25 cellular contexts compared by ENCODE assay signal in genomic region chr22:49899530-49899929, GRCh38.
"Had no signal": no experiment of that assay in that cellular context is flagged by ENCODE, and none has a peak within 500 bp of the region (broad histone marks: within the 10 kb centered on the region; RNA-seq: fewer than 3 reads in every experiment).

No MANE protein-coding gene starts in this region.

- H3K9me3 ChIP-seq: MG63 had no signal

- H3K27me3 Mint-ChIP-seq: activated CD4-positive, alpha-beta memory T cell treated with anti-CD3 and anti-CD28 coated beads, Interleukin-2, amount 10 ng/mL, durations not matched to agents 7 days and 5 days; activated CD4-positive, alpha-beta T cell treated with anti-CD3 and anti-CD28 coated beads for 36 hours; brain; T-cell had no signal

- H3K27ac Mint-ChIP-seq: activated CD4-positive, alpha-beta memory T cell treated with anti-CD3 and anti-CD28 coated beads, Interleukin-2, amount 10 ng/mL, durations not matched to agents 7 days and 5 days; activated CD4-positive, alpha-beta T cell treated with anti-CD3 and anti-CD28 coated beads for 36 hours; T-cell had no signal

- H3K4me1 Mint-ChIP-seq: activated CD4-positive, alpha-beta T cell treated with anti-CD3 and anti-CD28 coated beads for 36 hours; brain had no signal

- H3K4me1 ChIP-seq: ascending aorta had no signal

- DNase-seq: activated CD4-positive, alpha-beta memory T cell treated with anti-CD3 and anti-CD28 coated beads, Interleukin-2, amount 10 ng/mL, durations not matched to agents 7 days and 5 days; activated CD4-positive, alpha-beta T cell treated with anti-CD3 and anti-CD28 coated beads for 36 hours; activated CD4-positive, alpha-beta T cell treated with anti-CD3 and anti-CD28 coated beads, Interleukin-2, amount 50 U/mL, for 1 hour; activated naive CD4-positive, alpha-beta T cell treated with anti-CD3 and anti-CD28 coated beads, Interleukin-2, amount 50 U/mL, for 16 hours; activated T-cell treated with anti-CD3 and anti-CD28 coated beads for 4 hours; amniotic stem cell; caudate nucleus; MG63; MV-4-11; NCI-H1092 treated with DMSO at 0.1 percent for 48 hours; NCI-H1417 treated with DMSO at 0.1 percent for 48 hours; NCI-H1694; NCI-H2029; NCI-H2107; NCI-H2171 treated with DMSO at 0.1 percent for 48 hours; NCI-H226; NCI-H526 treated with DMSO at 0.1 percent for 48 hours; NCI-H82; T-cell; T-helper 2 cell; WERI-Rb-1 had no signal

- H3K4me3 Mint-ChIP-seq: activated CD4-positive, alpha-beta memory T cell treated with anti-CD3 and anti-CD28 coated beads, Interleukin-2, amount 10 ng/mL, durations not matched to agents 7 days and 5 days; activated CD4-positive, alpha-beta T cell treated with anti-CD3 and anti-CD28 coated beads for 36 hours; brain; T-cell had no signal

- H3K27me3 ChIP-seq: ascending aorta, MG63 had no signal

- ATAC-seq: activated CD4-positive, alpha-beta T cell treated with anti-CD3 and anti-CD28 coated beads for 36 hours; Right ventricle myocardium inferior; T-cell had no signal

- H3K27ac ChIP-seq: ascending aorta, SK-N-MC, WERI-Rb-1 had no signal

- H3K4me3 ChIP-seq: ascending aorta, MG63, SK-N-MC had no signal
